8 cellular contexts compared by ENCODE assay signal in genomic region chr10:127414024-127414423, GRCh38.
"Had no signal": no experiment of that assay in that cellular context is flagged by ENCODE, and none has a peak within 500 bp of the region (broad histone marks: within the 10 kb centered on the region; RNA-seq: fewer than 3 reads in every experiment).

No MANE protein-coding gene starts in this region.

- H3K36me3 ChIP-seq: HAP-1 had no signal

- H3K27ac ChIP-seq: HL-60 had no signal

- H3K4me1 Mint-ChIP-seq: IgD-negative memory B cell had no signal

- H3K27ac Mint-ChIP-seq: GM23338, HFFc6, IgD-negative memory B cell had no signal

- H3K4me3 Mint-ChIP-seq: GM23338, HFFc6, IgD-negative memory B cell had no signal

- H3K9me3 Mint-ChIP-seq: GM23338, HFFc6, IgD-negative memory B cell had no signal

- H3K4me3 ChIP-seq: GM23338, HAP-1 had no signal

- H2AFZ ChIP-seq: GM23338 had no signal

- H3K9me3 ChIP-seq: HAP-1 had no signal

- H3K4me2 ChIP-seq: GM23338 had no signal

- ATAC-seq: GM23338, HCT116, HepG2 had no signal

- H3K4me1 ChIP-seq: HAP-1 had no signal

- H3K27me3 Mint-ChIP-seq: IgD-negative memory B cell had no signal

- DNase-seq: HFFc6, KBM-7 had no signal
